In the genomic region with DNA sequence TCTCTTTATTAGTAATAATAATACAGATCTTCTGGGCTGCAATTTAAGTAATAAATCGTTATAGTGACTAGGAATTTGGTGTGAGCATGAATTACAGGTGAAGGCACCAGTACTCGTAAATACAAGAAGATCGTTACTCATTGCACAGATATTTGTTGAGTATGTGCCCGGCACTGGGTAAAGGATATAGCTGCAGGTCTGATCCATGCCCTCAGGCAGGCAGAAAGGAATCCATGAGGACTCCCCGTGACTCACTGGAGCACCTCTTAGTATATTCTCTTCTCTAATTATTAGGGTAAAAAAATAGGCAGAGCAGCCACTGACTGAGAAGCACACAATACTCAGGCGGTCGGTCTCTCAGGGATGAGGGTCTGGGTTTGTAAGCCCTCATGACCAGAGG, we compare ENCODE assay signal across 27 cellular contexts.
"Had no signal": no experiment of that assay in that cellular context is flagged by ENCODE, and none has a peak within 500 bp of the region (broad histone marks: within the 10 kb centered on the region; RNA-seq: fewer than 3 reads in every experiment).

No MANE protein-coding gene starts in this region.

- H3K36me3 Mint-ChIP-seq: naive thymus-derived CD4-positive, alpha-beta T cell; neural progenitor cell; type B pancreatic cell had no signal

- H3K9me3 Mint-ChIP-seq: nephron, neural progenitor cell, type B pancreatic cell had no signal

- H3K9me3 ChIP-seq: colonic mucosa, esophagus muscularis mucosa, heart right ventricle, right lobe of liver, stomach, thyroid gland had no signal

- H3K27me3 ChIP-seq: colonic mucosa, esophagus muscularis mucosa, heart right ventricle, neural progenitor cell, right lobe of liver, stomach, thyroid gland had no signal

- DNase-seq: colonic mucosa; effector CD8-positive, alpha-beta T cell; endodermal cell; foreskin melanocyte; glutamatergic neuron; heart right ventricle; hypothalamus; kidney; mesenchymal stem cell; midbrain; naive thymus-derived CD4-positive, alpha-beta T cell; right lobe of liver; small intestine; stimulated activated CD4-positive, alpha-beta T cell treated with anti-CD3 and anti-CD28 coated beads, Interleukin-15, amount 100 ng/mL, for 24 hours; stimulated activated CD4-positive, alpha-beta T cell treated with anti-CD3 and anti-CD28 coated beads, Interleukin-2, amount 100 ng/mL, for 48 hours; stimulated activated CD8-positive, alpha-beta memory T cell treated with anti-CD3 and anti-CD28 coated beads, Interleukin-4, amount 100 ng/mL, for 48 hours; stimulated activated naive CD4-positive, alpha-beta T cell; stomach; thyroid gland had no signal

- H3K27ac Mint-ChIP-seq: dendritic cell treated with granulocyte-macrophage colony-stimulating factor and Interleukin-4, amounts not matched to agents 40 ng/mL and 50 ng/mL, for 4 days; naive thymus-derived CD4-positive, alpha-beta T cell; nephron; neural progenitor cell; type B pancreatic cell had no signal

- H3K36me3 ChIP-seq: colonic mucosa, esophagus muscularis mucosa, heart right ventricle, neural progenitor cell, right lobe of liver, stomach, thyroid gland had no signal

- H3K4me1 Mint-ChIP-seq: naive thymus-derived CD4-positive, alpha-beta T cell; nephron had no signal

- H3K27me3 Mint-ChIP-seq: dendritic cell treated with granulocyte-macrophage colony-stimulating factor and Interleukin-4, amounts not matched to agents 40 ng/mL and 50 ng/mL, for 4 days; progenitor cell of endocrine pancreas; type B pancreatic cell had no signal

- H3K27ac ChIP-seq: colonic mucosa, esophagus muscularis mucosa, heart right ventricle, neural progenitor cell, parathyroid adenoma, right lobe of liver, stomach, thyroid gland had no signal

- H3K4me3 ChIP-seq: colonic mucosa, esophagus muscularis mucosa, heart right ventricle, neural progenitor cell, right lobe of liver, stomach, thyroid gland had no signal

- ATAC-seq: heart right ventricle; left lobe of liver; naive thymus-derived CD4-positive, alpha-beta T cell; right lobe of liver had no signal

- H3K4me1 ChIP-seq: colonic mucosa, esophagus muscularis mucosa, heart right ventricle, neural progenitor cell, parathyroid adenoma, right lobe of liver, stomach, thyroid gland had no signal

- H3K4me3 Mint-ChIP-seq: dendritic cell treated with granulocyte-macrophage colony-stimulating factor and Interleukin-4, amounts not matched to agents 40 ng/mL and 50 ng/mL, for 4 days; endodermal cell; naive thymus-derived CD4-positive, alpha-beta T cell; nephron; neural progenitor cell; type B pancreatic cell had no signal

- FAIRE-seq: kidney, small intestine had no signal
